Comparison of ENCODE assay signal across 8 cellular contexts in the genomic region with DNA sequence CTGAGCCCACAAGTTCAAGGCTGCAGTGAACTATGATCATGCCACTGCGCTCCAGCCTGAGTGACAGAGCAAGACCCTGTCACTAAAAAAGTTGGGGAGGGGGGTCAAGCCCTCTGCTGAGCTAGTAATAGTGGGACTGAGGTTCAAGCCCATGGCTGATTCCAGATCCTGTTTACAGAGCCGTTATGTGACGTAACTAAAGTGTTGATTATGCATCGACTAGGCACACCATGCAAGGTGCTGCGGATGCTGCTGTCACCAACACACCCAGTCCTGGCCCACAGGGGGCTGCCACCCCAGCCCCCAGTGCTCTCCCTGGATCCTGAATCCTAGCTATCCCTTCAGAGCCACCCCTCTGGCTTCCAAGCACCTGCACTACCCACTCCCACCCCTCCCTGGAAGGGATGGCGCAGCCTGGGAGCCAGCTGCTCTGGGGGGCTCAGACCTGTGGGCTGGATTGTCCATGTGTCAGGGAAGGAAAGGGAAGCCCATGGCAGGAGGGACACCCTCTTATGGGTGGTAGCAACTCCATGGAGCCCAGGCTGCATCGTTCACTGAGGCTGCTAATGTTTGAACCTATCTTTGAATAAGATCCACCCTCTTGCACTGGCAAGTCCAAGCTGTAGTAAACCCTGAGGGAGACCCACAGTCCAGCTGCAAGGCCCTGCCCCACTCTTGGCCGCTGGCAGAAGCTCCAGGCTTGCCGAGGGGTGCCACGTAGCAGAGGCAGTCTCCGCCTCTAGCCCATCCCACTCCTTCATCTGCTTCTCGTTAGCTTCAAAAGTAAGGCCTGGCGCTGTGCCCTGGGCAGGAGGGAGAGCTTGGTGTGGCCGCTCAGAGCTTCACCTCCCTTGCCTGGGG.
DNase-seq lines count a peak whose midpoint lies in the region; ATAC-seq and TF ChIP-seq lines count a peak whose summit lies in the region.

No MANE protein-coding gene starts in this region.

- H3K27ac Mint-ChIP-seq in type B pancreatic cell, result no peak overlapping the region

- no peaks in the 10 kb centered on the region for H3K27me3 ChIP-seq in left lung

- DNase-seq in COLO668 (lab: John Stamatoyannopoulos, UW; ENCODE audit: unreplicated experiment), result peak; percentile 32
- DNase-seq in NCI-H1436 treated with DMSO at 0.1 percent for 48 hours (lab: John Stamatoyannopoulos, UW), result peak; percentile 22
- peak; percentile 95 for DNase-seq in astrocyte of the hippocampus (ENCODE audit: low read depth, low spot score)
- peak; percentile 84 to 91 for DNase-seq in left lung
- DNase-seq in ureter (ENCODE audit: low spot score), result peak; percentile 87
- no peak for DNase-seq in type B pancreatic cell (ENCODE audit: extremely low spot score, unreplicated experiment)

- no peaks in the 10 kb centered on the region for H3K9me3 ChIP-seq in left lung

- peaks cover 5% of the 10 kb centered on the region for H3K27me3 Mint-ChIP-seq in type B pancreatic cell

- peaks cover 30% of the 10 kb centered on the region in 2 donors for H3K4me1 ChIP-seq in left lung

- H3K4me3 Mint-ChIP-seq in type B pancreatic cell, result no peak overlapping the region

- no peaks in the 10 kb centered on the region for H3K36me3 ChIP-seq in left lung

- TF ChIP-seq CTCF in left lung (IDR thresholded peaks at IDR 0.05) (no peak), type B pancreatic cell (conservative IDR thresholded peaks at IDR 0.05) (no peak)

- H3K9me3 Mint-ChIP-seq in type B pancreatic cell, result peaks cover 4% of the 10 kb centered on the region

- peaks cover 50% of the 10 kb centered on the region for H3K4me1 Mint-ChIP-seq in type B pancreatic cell (ENCODE audit: unreplicated experiment)

- ATAC-seq in left lung, result peak; percentile 83
- ATAC-seq in HG02885 (IDR thresholded peaks at IDR 0.05; ENCODE audit: poor library complexity, unreplicated experiment), result no peak
- no peak for ATAC-seq in GM18858 (IDR thresholded peaks at IDR 0.05; ENCODE audit: unreplicated experiment)

- intact Hi-C loops in left lung (cut with DNase I), result no loop called here

- peak overlapping the region; percentile 51 to 69 for H3K27ac ChIP-seq in left lung

- no peaks in the 10 kb centered on the region for H3K36me3 Mint-ChIP-seq in type B pancreatic cell

- no peak overlapping the region for H3K4me3 ChIP-seq in left lung
